34 cellular contexts compared by ENCODE assay signal in the genomic region with DNA sequence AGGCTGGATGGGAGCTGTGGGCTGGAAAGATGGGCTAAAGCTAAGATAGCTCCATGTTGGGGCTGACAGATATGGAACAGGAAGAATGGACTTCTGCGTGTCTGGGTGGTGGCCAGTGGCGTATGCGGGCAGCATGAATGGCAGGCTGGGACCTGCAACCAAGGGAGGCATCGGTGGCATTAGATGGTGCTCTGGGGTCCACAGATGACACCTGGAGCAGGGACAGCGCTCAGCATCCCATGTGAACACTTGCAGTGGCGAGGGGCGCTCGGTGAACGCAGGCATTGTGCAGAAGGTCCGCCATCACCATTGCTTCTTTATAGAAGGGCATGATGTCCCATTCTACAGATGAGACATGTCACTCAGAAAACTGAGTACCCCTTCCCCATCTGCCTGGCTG. TPM values are rescaled to one million over a fixed set of nuclear protein-coding genes. Genes with fewer than 3 reads are reported as not detected.
"Had no signal": no experiment of that assay in that cellular context is flagged by ENCODE, and none has a peak within 500 bp of the region (broad histone marks: within the 10 kb centered on the region; RNA-seq: fewer than 3 reads in every experiment).

No MANE protein-coding gene starts in this region.

- DNase-seq: activated CD4-positive, alpha-beta T cell treated with anti-CD3 and anti-CD28 coated beads for 36 hours; activated CD4-positive, alpha-beta T cell treated with anti-CD3 and anti-CD28 coated beads, Interleukin-2, amount 10 ng/mL, durations not matched to agents 7 days and 5 days; activated CD4-positive, alpha-beta T cell treated with anti-CD3 and anti-CD28 coated beads, Interleukin-2, amount 50 U/mL, for 4 hours; activated CD4-positive, CD25-positive, alpha-beta regulatory T cell; activated CD4-positive, CD25-positive, alpha-beta regulatory T cell treated with anti-CD3 and anti-CD28 coated beads, Interleukin-2, amount 50 U/mL, for 72 hours; activated CD8-positive, alpha-beta memory T cell treated with anti-CD3 and anti-CD28 coated beads for 24 hours; activated CD8-positive, alpha-beta T cell treated with anti-CD3 and anti-CD28 coated beads for 36 hours; activated effector memory CD4-positive, alpha-beta T cell treated with Interleukin-2 at 50 U/mL for 16 hours; activated gamma-delta T cell treated with Interleukin-2 at 50 U/mL for 16 hours; activated naive CD4-positive, alpha-beta T cell treated with anti-CD3 and anti-CD28 coated beads, Interleukin-2, amount 50 U/mL, for 16 hours; activated naive CD4-positive, alpha-beta T cell treated with Interleukin-2 at 50 U/mL for 16 hours; activated T-cell treated with anti-CD3 and anti-CD28 coated beads, Interleukin-2, amount 50 U/mL, for 4 hours; amniotic stem cell; anterior cingulate cortex; body of pancreas; caudate nucleus; cortex of kidney; dermis blood vessel endothelial cell; effector CD4-positive, alpha-beta T cell; effector memory CD8-positive, alpha-beta T cell; erythroblast; foreskin keratinocyte; gastrocnemius medialis; glutamatergic neuron; T-helper 1 cell; T-helper 17 cell; T1000 had no signal

- H3K9me3 ChIP-seq: body of pancreas, esophagus muscularis mucosa, gastrocnemius medialis had no signal

- FAIRE-seq: colon had no signal

- H3K4me1 ChIP-seq: foreskin keratinocyte had no signal

- H3K9me3 Mint-ChIP-seq: activated CD4-positive, alpha-beta T cell treated with anti-CD3 and anti-CD28 coated beads, Interleukin-2, amount 10 ng/mL, durations not matched to agents 7 days and 5 days; activated CD8-positive, alpha-beta T cell treated with anti-CD3 and anti-CD28 coated beads for 36 hours; activated T-cell treated with anti-CD3 and anti-CD28 coated beads, Interleukin-2, amount 50 U/mL, for 4 hours; activated T-helper 17 cell treated with anti-CD3 and anti-CD28 coated beads, Interleukin-2, amount 50 U/mL, for 72 hours; effector memory CD8-positive, alpha-beta T cell; T-helper 2 cell treated with Interferon-gamma antibody and Interleukin-4, amounts not matched to agents 5 μg/mL and 100 μg/mL, for 36 hours had no signal

- H3K4me3 Mint-ChIP-seq: activated CD4-positive, alpha-beta T cell treated with anti-CD3 and anti-CD28 coated beads for 36 hours; activated CD4-positive, alpha-beta T cell treated with anti-CD3 and anti-CD28 coated beads, Interleukin-2, amount 10 ng/mL, durations not matched to agents 7 days and 5 days; activated CD8-positive, alpha-beta T cell treated with anti-CD3 and anti-CD28 coated beads for 36 hours; activated naive CD8-positive, alpha-beta T cell; activated T-cell treated with anti-CD3 and anti-CD28 coated beads, Interleukin-2, amount 50 U/mL, for 4 hours; activated T-helper 17 cell treated with anti-CD3 and anti-CD28 coated beads, Interleukin-2, amount 50 U/mL, for 72 hours; effector memory CD8-positive, alpha-beta T cell; T-helper 2 cell treated with Interferon-gamma antibody and Interleukin-4, amounts not matched to agents 5 μg/mL and 100 μg/mL, for 36 hours had no signal

- H3K27ac Mint-ChIP-seq: activated CD4-positive, alpha-beta T cell treated with anti-CD3 and anti-CD28 coated beads for 36 hours; activated CD4-positive, alpha-beta T cell treated with anti-CD3 and anti-CD28 coated beads, Interleukin-2, amount 10 ng/mL, durations not matched to agents 7 days and 5 days; activated CD8-positive, alpha-beta T cell treated with anti-CD3 and anti-CD28 coated beads for 36 hours; activated naive CD8-positive, alpha-beta T cell; activated T-helper 17 cell treated with anti-CD3 and anti-CD28 coated beads, Interleukin-2, amount 50 U/mL, for 72 hours; T-helper 17 cell; T-helper 2 cell treated with Interferon-gamma antibody and Interleukin-4, amounts not matched to agents 5 μg/mL and 100 μg/mL, for 36 hours had no signal

- H3K27ac ChIP-seq: body of pancreas, esophagus muscularis mucosa, foreskin keratinocyte, gastrocnemius medialis had no signal

- H3K4me3 ChIP-seq: body of pancreas, esophagus muscularis mucosa, gastrocnemius medialis had no signal

- H3K36me3 ChIP-seq: gastrocnemius medialis had no signal

- ATAC-seq: activated CD4-positive, alpha-beta T cell treated with anti-CD3 and anti-CD28 coated beads for 36 hours; activated CD8-positive, alpha-beta T cell treated with anti-CD3 and anti-CD28 coated beads for 36 hours; activated T-cell treated with anti-CD3 and anti-CD28 coated beads, Interleukin-2, amount 50 U/mL, for 4 hours; activated T-helper 17 cell treated with anti-CD3 and anti-CD28 coated beads, Interleukin-2, amount 50 U/mL, for 72 hours; body of pancreas; effector memory CD8-positive, alpha-beta T cell; foreskin keratinocyte; gastrocnemius medialis; T-helper 17 cell had no signal

- H3K27me3 ChIP-seq: body of pancreas, esophagus muscularis mucosa, gastrocnemius medialis had no signal

RNA-seq across cellular contexts. Expression of gene H2BK1, which starts 59.2 kb away (rescaled TPM):
- total RNA-seq: activated CD4-positive, alpha-beta T cell treated with anti-CD3 and anti-CD28 coated beads for 36 hours; activated CD4-positive, alpha-beta T cell treated with anti-CD3 and anti-CD28 coated beads, Interleukin-2, amount 10 ng/mL, durations not matched to agents 7 days and 5 days; activated CD8-positive, alpha-beta T cell treated with anti-CD3 and anti-CD28 coated beads for 36 hours; activated T-cell treated with anti-CD3 and anti-CD28 coated beads, Interleukin-2, amount 50 U/mL, for 4 hours; body of pancreas; chondrocyte; dermis blood vessel endothelial cell; esophagus muscularis mucosa; foreskin keratinocyte; gastrocnemius medialis had no signal
- polyA plus RNA-seq: adipose tissue, foreskin keratinocyte had no signal
